In the genomic region with DNA sequence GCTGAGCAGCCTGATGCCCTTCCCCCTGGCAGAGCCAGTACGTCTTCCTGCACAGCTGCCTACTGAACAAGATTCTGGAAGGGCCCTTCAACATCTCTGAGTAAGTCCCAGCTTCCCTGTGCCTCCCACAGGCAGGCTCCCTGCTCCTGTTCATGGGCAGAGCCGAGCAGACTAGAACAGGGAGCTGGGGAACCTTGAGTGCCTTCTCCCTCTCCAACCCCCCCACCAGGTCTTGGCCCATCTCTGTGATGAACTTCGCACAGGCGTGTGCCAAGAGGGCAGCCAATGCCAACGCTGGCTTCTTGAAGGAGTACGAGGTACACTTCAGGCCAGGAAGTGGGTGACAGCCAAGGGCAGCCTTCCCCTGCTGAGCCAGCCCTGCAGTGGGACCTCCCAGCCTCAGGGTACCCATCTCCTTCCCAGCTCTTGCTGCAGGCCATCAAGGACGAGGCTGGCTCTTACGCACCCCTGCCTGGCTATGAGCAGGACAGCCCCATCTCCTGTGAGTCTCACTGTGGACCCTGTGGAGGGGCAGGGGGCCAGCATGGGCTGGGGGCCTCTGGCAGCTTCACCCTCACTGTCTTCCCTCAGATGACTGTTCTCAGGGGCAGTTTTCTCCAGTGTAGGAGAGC, we compare ENCODE assay signal across 27 cellular contexts. TPM values are rescaled to one million over a fixed set of nuclear protein-coding genes. Genes with fewer than 3 reads are reported as not detected.
"Had no signal": no experiment of that assay in that cellular context is flagged by ENCODE, and none has a peak within 500 bp of the region (broad histone marks: within the 10 kb centered on the region; RNA-seq: fewer than 3 reads in every experiment).

No MANE protein-coding gene starts in this region.

- H3K27ac Mint-ChIP-seq: activated CD4-positive, alpha-beta T cell treated with anti-CD3 and anti-CD28 coated beads, Interleukin-2, amount 10 ng/mL, durations not matched to agents 24 days and 14 days; activated CD8-positive, alpha-beta memory T cell treated with anti-CD3 and anti-CD28 coated beads, Interleukin-2, amount 10 ng/mL, durations not matched to agents 7 days and 5 days; activated CD8-positive, alpha-beta T cell treated with anti-CD3 and anti-CD28 coated beads for 36 hours; activated naive CD4-positive, alpha-beta T cell treated with anti-CD3 and anti-CD28 coated beads, Interleukin-2, amount 50 U/mL, for 24 hours; activated T-helper 1 cell treated with anti-CD3 and anti-CD28 coated beads, Interleukin-12 subunit alpha, Interleukin-12 subunit beta, Interleukin-2, Interleukin-4 antibody, amounts not matched to agents 30 ng/mL and 10 ng/mL and 1 ng/mL, durations not matched to agents 14 hours and 24 hours and 36 hours; mesothelial cell of epicardium; nephron had no signal

- FAIRE-seq: astrocyte, colon had no signal

- H3K36me3 Mint-ChIP-seq: activated CD8-positive, alpha-beta memory T cell treated with anti-CD3 and anti-CD28 coated beads, Interleukin-2, amount 10 ng/mL, durations not matched to agents 7 days and 5 days; activated naive CD4-positive, alpha-beta T cell treated with anti-CD3 and anti-CD28 coated beads, Interleukin-2, amount 50 U/mL, for 24 hours; mesothelial cell of epicardium had no signal

- H3K9me3 Mint-ChIP-seq: activated CD4-positive, alpha-beta T cell treated with anti-CD3 and anti-CD28 coated beads, Interleukin-2, amount 10 ng/mL, durations not matched to agents 24 days and 14 days; activated CD8-positive, alpha-beta T cell treated with anti-CD3 and anti-CD28 coated beads for 36 hours; activated naive CD4-positive, alpha-beta T cell treated with anti-CD3 and anti-CD28 coated beads, Interleukin-2, amount 50 U/mL, for 24 hours; activated T-helper 1 cell treated with anti-CD3 and anti-CD28 coated beads, Interleukin-12 subunit alpha, Interleukin-12 subunit beta, Interleukin-2, Interleukin-4 antibody, amounts not matched to agents 30 ng/mL and 10 ng/mL and 1 ng/mL, durations not matched to agents 14 hours and 24 hours and 36 hours; mesothelial cell of epicardium had no signal

- H3K4me1 ChIP-seq: gastrocnemius medialis, testis had no signal

- ATAC-seq: activated CD8-positive, alpha-beta memory T cell treated with anti-CD3 and anti-CD28 coated beads, Interleukin-2, amount 10 ng/mL, durations not matched to agents 7 days and 5 days; activated CD8-positive, alpha-beta T cell treated with anti-CD3 and anti-CD28 coated beads for 36 hours; gastrocnemius medialis; heart left ventricle; sciatic nerve had no signal

- H3K4me3 ChIP-seq: adrenal gland, dorsolateral prefrontal cortex, esophagus muscularis mucosa, gastrocnemius medialis, heart left ventricle, SK-N-MC, smooth muscle cell, testis had no signal

- H3K27me3 ChIP-seq: adrenal gland, gastrocnemius medialis, testis had no signal

- H3K27ac ChIP-seq: adrenal gland, dorsolateral prefrontal cortex, esophagus muscularis mucosa, gastrocnemius medialis, heart left ventricle, SK-N-MC, testis had no signal

- H3K27me3 Mint-ChIP-seq: activated CD8-positive, alpha-beta T cell treated with anti-CD3 and anti-CD28 coated beads for 36 hours; activated naive CD4-positive, alpha-beta T cell treated with anti-CD3 and anti-CD28 coated beads, Interleukin-2, amount 50 U/mL, for 24 hours had no signal

- DNase-seq: activated CD4-positive, alpha-beta T cell treated with anti-CD3 and anti-CD28 coated beads, Interleukin-2, amount 10 ng/mL, durations not matched to agents 24 days and 14 days; activated CD8-positive, alpha-beta memory T cell treated with anti-CD3 and anti-CD28 coated beads, Interleukin-2, amount 10 ng/mL, durations not matched to agents 7 days and 5 days; activated CD8-positive, alpha-beta T cell treated with anti-CD3 and anti-CD28 coated beads for 36 hours; activated gamma-delta T cell treated with Interleukin-2 at 50 U/mL for 16 hours; activated T-cell treated with anti-CD3 and anti-CD28 coated beads for 4 hours; adrenal gland; central memory CD4-positive, alpha-beta T cell; dorsolateral prefrontal cortex; gastrocnemius medialis; mammary epithelial cell; occipital lobe; stimulated activated CD4-positive, alpha-beta T cell treated with anti-CD3 and anti-CD28 coated beads, Interleukin-2, amount 100 ng/mL, for 48 hours; stimulated activated CD8-positive, alpha-beta memory T cell treated with anti-CD3 and anti-CD28 coated beads, Interleukin-4, amount 100 ng/mL, for 48 hours; stimulated activated naive CD4-positive, alpha-beta T cell; testis had no signal

- H3K4me2 ChIP-seq: smooth muscle cell had no signal

- H3K36me3 ChIP-seq: adrenal gland, esophagus muscularis mucosa, gastrocnemius medialis, heart left ventricle had no signal

- H3K9me3 ChIP-seq: adrenal gland, esophagus muscularis mucosa, gastrocnemius medialis, heart left ventricle, testis had no signal

- H3K4me3 Mint-ChIP-seq: activated CD4-positive, alpha-beta T cell treated with anti-CD3 and anti-CD28 coated beads, Interleukin-2, amount 10 ng/mL, durations not matched to agents 24 days and 14 days; activated CD8-positive, alpha-beta memory T cell treated with anti-CD3 and anti-CD28 coated beads, Interleukin-2, amount 10 ng/mL, durations not matched to agents 7 days and 5 days; activated CD8-positive, alpha-beta T cell treated with anti-CD3 and anti-CD28 coated beads for 36 hours; activated naive CD4-positive, alpha-beta T cell treated with anti-CD3 and anti-CD28 coated beads, Interleukin-2, amount 50 U/mL, for 24 hours; activated T-helper 1 cell treated with anti-CD3 and anti-CD28 coated beads, Interleukin-12 subunit alpha, Interleukin-12 subunit beta, Interleukin-2, Interleukin-4 antibody, amounts not matched to agents 30 ng/mL and 10 ng/mL and 1 ng/mL, durations not matched to agents 14 hours and 24 hours and 36 hours; mesothelial cell of epicardium; nephron had no signal

RNA-seq across cellular contexts. Expression of gene LGR6, which starts 6.4 kb away (rescaled TPM):
- total RNA-seq: activated CD4-positive, alpha-beta T cell treated with anti-CD3 and anti-CD28 coated beads, Interleukin-2, amount 10 ng/mL, durations not matched to agents 24 days and 14 days; activated T-helper 1 cell treated with anti-CD3 and anti-CD28 coated beads, Interleukin-12 subunit alpha, Interleukin-12 subunit beta, Interleukin-2, Interleukin-4 antibody, amounts not matched to agents 30 ng/mL and 10 ng/mL and 1 ng/mL, durations not matched to agents 14 hours and 24 hours and 36 hours had no signal

RNA-seq across cellular contexts. Expression of gene PTPN7, which starts 26.8 kb away (rescaled TPM):
- total RNA-seq: mammary epithelial cell, renal cortical epithelial cell, smooth muscle cell had no signal
- polyA plus RNA-seq: smooth muscle cell had no signal
